Comparison of ENCODE assay signal across 8 cellular contexts in genomic region chr6:141562181-141562800, GRCh38.
DNase-seq lines count a peak whose midpoint lies in the region; ATAC-seq, FAIRE-seq and TF ChIP-seq lines count a peak whose summit lies in the region.

No MANE protein-coding gene starts in this region.

- H3K27ac ChIP-seq in adrenal gland (peak overlapping the region in 1 of 5 donors; percentile 66), kidney (ENCODE audit: low read depth in 2 of 2, low read length in 2 of 2) (peak overlapping the region in 1 of 2 donors; percentile 0)

- CTCF ChIA-PET in activated CD4-positive, alpha-beta T cell treated with anti-CD3 and anti-CD28 coated beads for 36 hours (lab: Charles Lee): interaction anchor here (0.6 to 1.5 kb wide), 3 partner anchors 211 to 398 kb away, joined by 3 to 4 read pairs (median 4); no protein-coding TSS in a partner anchor

- H3K4me3 Mint-ChIP-seq in activated CD4-positive, alpha-beta T cell treated with anti-CD3 and anti-CD28 coated beads for 36 hours: peak overlapping the region; percentile 56
- peak overlapping the region; percentile 77 for H3K4me3 Mint-ChIP-seq in stimulated activated memory B cell treated with anti-CD40 and anti-IgM and Interleukin-4, amounts not matched to agents 10 μg/mL and 1 μg/mL and 100 μg/mL, for 72 hours

- H3K9me3 ChIP-seq in adrenal gland (replicated peaks in 1 of 3) (no peaks in the 10 kb centered on the region), kidney (ENCODE audit: control insufficient read depth in 1 of 2, low read length in 2 of 2) (no peaks in the 10 kb centered on the region)

- peak; percentile 61 for ATAC-seq in activated CD4-positive, alpha-beta T cell treated with anti-CD3 and anti-CD28 coated beads for 36 hours
- peak; percentile 33 for ATAC-seq in HG02798 (IDR thresholded peaks at IDR 0.05; ENCODE audit: poor library complexity, unreplicated experiment)
- no peak for ATAC-seq in stimulated activated memory B cell treated with anti-CD40 and anti-IgM and Interleukin-4, amounts not matched to agents 10 μg/mL and 1 μg/mL and 100 μg/mL, for 72 hours

- no peak for TF ChIP-seq POLR2A in adrenal gland (IDR thresholded peaks at IDR 0.05)

- peaks cover 2% of the 10 kb centered on the region for H3K27me3 Mint-ChIP-seq in activated CD4-positive, alpha-beta T cell treated with anti-CD3 and anti-CD28 coated beads for 36 hours
- peaks cover 15% of the 10 kb centered on the region for H3K27me3 Mint-ChIP-seq in stimulated activated memory B cell treated with anti-CD40 and anti-IgM and Interleukin-4, amounts not matched to agents 10 μg/mL and 1 μg/mL and 100 μg/mL, for 72 hours

- H3K36me3 ChIP-seq in adrenal gland (replicated peaks in 1 of 2) (no peaks in the 10 kb centered on the region), kidney (ENCODE audit: control insufficient read depth in 1 of 2, insufficient read depth in 2 of 2, low read length in 2 of 2) (no peaks in the 10 kb centered on the region)

- no peaks in the 10 kb centered on the region for H3K27me3 ChIP-seq in adrenal gland

- H3K9ac ChIP-seq in kidney (ENCODE audit: low read length in 2 of 2): peak overlapping the region; percentile 33 to 56

- peak overlapping the region; percentile 83 for H3K27ac Mint-ChIP-seq in activated CD4-positive, alpha-beta T cell treated with anti-CD3 and anti-CD28 coated beads for 36 hours
- H3K27ac Mint-ChIP-seq in stimulated activated memory B cell treated with anti-CD40 and anti-IgM and Interleukin-4, amounts not matched to agents 10 μg/mL and 1 μg/mL and 100 μg/mL, for 72 hours: peak overlapping the region; percentile 71

- DNase-seq in activated CD4-positive, alpha-beta T cell treated with anti-CD3 and anti-CD28 coated beads for 36 hours: peak; percentile 13
- DNase-seq in activated CD4-positive, alpha-beta T cell treated with anti-CD3 and anti-CD28 coated beads for 1 hour: no peak
- DNase-seq in NCI-H748 treated with DMSO at 0.1 percent for 48 hours (lab: John Stamatoyannopoulos, UW) (peak; percentile 87), adrenal gland (peak; percentile 3 to 61 (median 26)), kidney (peak; percentile 76), GM19238 (ENCODE audit: insufficient read length, low spot score) (no peak)

- FAIRE-seq in kidney (lab: Jason Lieb, UNC): no peak

- intact Hi-C loops in activated CD4-positive, alpha-beta T cell treated with anti-CD3 and anti-CD28 coated beads for 36 hours (cut with DNase I, micrococcal nuclease): loop anchor here (2.0 to 10.0 kb wide), 6 partner anchors 80 to 1679 kb away; no protein-coding TSS in a partner anchor
- intact Hi-C loops in adrenal gland (cut with DNase I) (no loop called here), kidney (cut with DNase I) (no loop called here)

- no peaks in the 10 kb centered on the region for H3K9me3 Mint-ChIP-seq in activated CD4-positive, alpha-beta T cell treated with anti-CD3 and anti-CD28 coated beads for 36 hours (ENCODE audit: low read depth)
- no peaks in the 10 kb centered on the region for H3K9me3 Mint-ChIP-seq in stimulated activated memory B cell treated with anti-CD40 and anti-IgM and Interleukin-4, amounts not matched to agents 10 μg/mL and 1 μg/mL and 100 μg/mL, for 72 hours

- TF ChIP-seq CTCF in adrenal gland (IDR thresholded peaks at IDR 0.05) (no peak), kidney (IDR thresholded peaks at IDR 0.05; ENCODE audit: borderline replicate concordance, extremely low read depth, insufficient read depth) (no peak)

- peaks cover 11% of the 10 kb centered on the region for H3K4me1 Mint-ChIP-seq in activated CD4-positive, alpha-beta T cell treated with anti-CD3 and anti-CD28 coated beads for 36 hours
- H3K4me1 Mint-ChIP-seq in stimulated activated memory B cell treated with anti-CD40 and anti-IgM and Interleukin-4, amounts not matched to agents 10 μg/mL and 1 μg/mL and 100 μg/mL, for 72 hours: peaks cover 16% of the 10 kb centered on the region

- POLR2A ChIA-PET in activated CD4-positive, alpha-beta T cell treated with anti-CD3 and anti-CD28 coated beads for 36 hours (lab: Charles Lee): no interaction called here

- H3K4me3 ChIP-seq in adrenal gland (peak overlapping the region in 1 of 4 donors; percentile 30), kidney (ENCODE audit: low read length in 2 of 2) (peak overlapping the region; percentile 63)

- no peaks in the 10 kb centered on the region for H3K4me1 ChIP-seq in adrenal gland (replicated peaks in 1 of 2)
- H3K4me1 ChIP-seq in kidney (ENCODE audit: control insufficient read depth in 1 of 2, insufficient read depth in 1 of 2, low read depth in 1 of 2, low read length in 2 of 2): peaks cover 0 to 3% of the 10 kb centered on the region in 2 donors

- 33 to 55% (median 45%) methylated on average over 15 of the region's 15 CpGs for WGBS in adrenal gland, 4 donors

- H3K36me3 Mint-ChIP-seq in activated CD4-positive, alpha-beta T cell treated with anti-CD3 and anti-CD28 coated beads for 36 hours (ENCODE audit: low read depth): no peaks in the 10 kb centered on the region
- no peaks in the 10 kb centered on the region for H3K36me3 Mint-ChIP-seq in stimulated activated memory B cell treated with anti-CD40 and anti-IgM and Interleukin-4, amounts not matched to agents 10 μg/mL and 1 μg/mL and 100 μg/mL, for 72 hours

Comparison
In these comparisons a context has a peak if more than half of its experiments do, and no peak if none do; other contexts are left out.
1. DNase-seq: peak in activated CD4-positive, alpha-beta T cell treated with anti-CD3 and anti-CD28 coated beads for 36 hours (single experiment), NCI-H748 treated with DMSO at 0.1 percent for 48 hours (single experiment), adrenal gland (7 of 7) and kidney (single experiment); none in activated CD4-positive, alpha-beta T cell treated with anti-CD3 and anti-CD28 coated beads for 1 hour (single experiment) and GM19238 (single experiment).
2. intact Hi-C loops: an anchor here in activated CD4-positive, alpha-beta T cell treated with anti-CD3 and anti-CD28 coated beads for 36 hours (2.0 to 10.0 kb wide); none called in adrenal gland and kidney.